ENCODE assay signal across 18 cellular contexts in genomic region chr10:112917676-112918075, GRCh38. TPM values are rescaled to one million over a fixed set of nuclear protein-coding genes. Genes with fewer than 3 reads are reported as not detected.
A peak's percentile ranks its signal among the peaks of the same experiment; 100 is the strongest.
DNase-seq lines count a peak whose midpoint lies in the region; ATAC-seq, FAIRE-seq and TF ChIP-seq lines count a peak whose summit lies in the region.
"Had no signal": no experiment of that assay in that cellular context is flagged by ENCODE, and none has a peak within 500 bp of the region (broad histone marks: within the 10 kb centered on the region; RNA-seq: fewer than 3 reads in every experiment).

No MANE protein-coding gene starts in this region.

- H3K9me2 ChIP-seq in GM23338 (ENCODE audit: insufficient read depth) = no peaks in the 10 kb centered on the region

- H3K4me1 ChIP-seq in GM23338 (ENCODE audit: insufficient read depth) (peaks cover 44% of the 10 kb centered on the region), HAP-1 (peaks cover 25% of the 10 kb centered on the region), endothelial cell of umbilical vein (ENCODE audit: control insufficient read depth, extremely low read depth, insufficient read depth, low read length) (peaks cover 11% of the 10 kb centered on the region), stomach (peaks cover 0 to 17% (median 0%) of the 10 kb centered on the region in 4 donors)

- H3K4me3 ChIP-seq in GM23338 = no peak overlapping the region
- H3K4me3 ChIP-seq in HAP-1 = no peak overlapping the region
- no peak overlapping the region for H3K4me3 ChIP-seq in endothelial cell of umbilical vein (replicated peaks in 1 of 3; ENCODE audit: insufficient read depth in 1 of 3, low read depth in 1 of 3, low read length in 3 of 3)
- no peak overlapping the region for H3K4me3 ChIP-seq in stomach

- peak overlapping the region; percentile 40; the same call in 1 of the 2 replicates for H3K4me2 ChIP-seq in GM23338
- H3K4me2 ChIP-seq in endothelial cell of umbilical vein (ENCODE audit: insufficient read depth, low read length) = no peak overlapping the region

- no peak for TF ChIP-seq EP300 in stomach (IDR thresholded peaks at IDR 0.05)

- H3K9ac ChIP-seq in endothelial cell of umbilical vein (replicated peaks; ENCODE audit: extremely low read depth, insufficient read depth, low read length) = no peak overlapping the region

- TF ChIP-seq CTCF in GM23338 (conservative IDR thresholded peaks at IDR 0.05; ENCODE audit: low read depth in 2 of 2) = no peak
- no peak for TF ChIP-seq CTCF in endothelial cell of umbilical vein (IDR thresholded peaks at IDR 0.05; ENCODE audit: extremely low read depth in 1 of 2, insufficient read depth in 1 of 2, low read depth in 1 of 2, low read length in 2 of 2)
- TF ChIP-seq CTCF in stomach (IDR thresholded peaks at IDR 0.05) = no peak

- no peak overlapping the region for H3K27ac Mint-ChIP-seq in GM23338
- H3K27ac Mint-ChIP-seq: CD4-positive, alpha-beta memory T cell had no signal

- H3K9me3 Mint-ChIP-seq in GM23338 = no peaks in the 10 kb centered on the region

- peaks cover 25% of the 10 kb centered on the region for H3K27me3 Mint-ChIP-seq in GM23338 (ENCODE audit: insufficient read depth, low read depth, poor library complexity)

- FAIRE-seq in endothelial cell of umbilical vein (lab: Jason Lieb, UNC) = peak; percentile 42
- FAIRE-seq: GM12891, GM18507, H1 had no signal

- WGBS in stomach, 5 donors = 92 to 97% (median 95%) methylated on average over 3 of the region's 3 CpGs

- H3K4me3 Mint-ChIP-seq in GM23338 = no peak overlapping the region
- H3K4me3 Mint-ChIP-seq: CD4-positive, alpha-beta memory T cell had no signal

- H3K79me2 ChIP-seq in GM23338 (replicated peaks; ENCODE audit: insufficient read depth) = no peaks in the 10 kb centered on the region
- no peaks in the 10 kb centered on the region for H3K79me2 ChIP-seq in endothelial cell of umbilical vein (ENCODE audit: control insufficient read depth, insufficient read depth, low read length)

- H3K36me3 ChIP-seq in GM23338 (ENCODE audit: insufficient read depth) = no peaks in the 10 kb centered on the region
- no peaks in the 10 kb centered on the region for H3K36me3 ChIP-seq in HAP-1 (replicated peaks)
- H3K36me3 ChIP-seq in endothelial cell of umbilical vein (ENCODE audit: control insufficient read depth in 2 of 2, extremely low read depth in 1 of 2, insufficient read depth in 2 of 2, low read length in 2 of 2) = no peaks in the 10 kb centered on the region
- H3K36me3 ChIP-seq in stomach = no peaks in the 10 kb centered on the region

- peaks cover 43% of the 10 kb centered on the region for H3K4me1 Mint-ChIP-seq in GM23338
- H3K4me1 Mint-ChIP-seq: CD4-positive, alpha-beta memory T cell had no signal

- dilution Hi-C loops in endothelial cell of umbilical vein (cut with MboI; ENCODE audit: extremely low pct_ligation_motif_present, low sequenced_read_pairs) = no loop called here

- no peaks in the 10 kb centered on the region for H3K9me1 ChIP-seq in endothelial cell of umbilical vein (replicated peaks; ENCODE audit: control insufficient read depth, extremely low read depth, insufficient read depth, low read length)

- peaks cover 4% of the 10 kb centered on the region for H4K20me1 ChIP-seq in GM23338 (replicated peaks; ENCODE audit: insufficient read depth)
- no peaks in the 10 kb centered on the region for H4K20me1 ChIP-seq in endothelial cell of umbilical vein (replicated peaks; ENCODE audit: control insufficient read depth, extremely low read depth, insufficient read depth, low read length)

- H3F3A ChIP-seq in GM23338 (replicated peaks; ENCODE audit: low read depth) = 0 out of 2 replicates have a peak, but pooled peaks cover 6% of the 10 kb centered on the region

- no TSS peak for BruUV-seq in endothelial cell of umbilical vein (replicated peaks; lab: Mats Ljungman, UMichigan)

- H3K9me3 ChIP-seq in HAP-1 (no peaks in the 10 kb centered on the region), endothelial cell of umbilical vein (replicated peaks; ENCODE audit: control insufficient read depth, insufficient read depth, low read length) (no peaks in the 10 kb centered on the region), stomach (no peaks in the 10 kb centered on the region)

- H3K27me3 ChIP-seq in GM23338 (ENCODE audit: insufficient read depth) = peaks cover 76% of the 10 kb centered on the region
- H3K27me3 ChIP-seq in HAP-1 (ENCODE audit: low read depth) = no peaks in the 10 kb centered on the region
- no peaks in the 10 kb centered on the region for H3K27me3 ChIP-seq in endothelial cell of umbilical vein (ENCODE audit: control insufficient read depth in 2 of 2, insufficient read depth in 2 of 2, low read length in 2 of 2)
- H3K27me3 ChIP-seq in stomach = no peaks in the 10 kb centered on the region

- in situ Hi-C loops in HAP-1 (cut with MboI; ENCODE audit: low sequenced_read_pairs) = no loop called here

- no peak for TF ChIP-seq POLR2A in endothelial cell of umbilical vein (IDR thresholded peaks at IDR 0.05; ENCODE audit: low read depth, low read length)
- TF ChIP-seq POLR2A in stomach (IDR thresholded peaks at IDR 0.05) = no peak

- ATAC-seq in GM23338 (no peak), GM21737 (IDR thresholded peaks at IDR 0.05; ENCODE audit: unreplicated experiment) (no peak)
- ATAC-seq: HCT116 had no signal

- intact Hi-C loops in endothelial cell of umbilical vein (cut with micrococcal nuclease) = no loop called here
- intact Hi-C loops in stomach (cut with DNase I; ENCODE audit: low total_unique reads) = no loop called here

- no peak overlapping the region for H3K27ac ChIP-seq in GM23338 (ENCODE audit: low read depth)
- no peak overlapping the region for H3K27ac ChIP-seq in endothelial cell of umbilical vein (ENCODE audit: insufficient read depth, low read depth, low read length)
- H3K27ac ChIP-seq in stomach = no peak overlapping the region

- H2AFZ ChIP-seq in GM23338 (no peak overlapping the region), endothelial cell of umbilical vein (ENCODE audit: low read depth, low read length) (no peak overlapping the region)

- POLR2A ChIA-PET in endothelial cell of umbilical vein (lab: Charles Lee) = interaction anchor here (0.7 kb wide), 1 partner anchor 19 kb away, joined by 4 read pairs; no protein-coding TSS in a partner anchor

- no peak for DNase-seq in GM23338 (ENCODE audit: low spot score)
- DNase-seq in HAP-1 (ENCODE audit: low spot score in 2 of 2) = peak; percentile 17 to 87
- DNase-seq in endothelial cell of umbilical vein (ENCODE audit: low read depth, low spot score) = no peak
- DNase-seq in NK-92 treated with Interleukin-12 subunit alpha and Interleukin-12 subunit beta, amount 100 ng/mL, for 24 hours (lab: John Stamatoyannopoulos, UW) = no peak
- DNase-seq in stomach = no peak
- DNase-seq: C1 segment of cervical spinal cord; Calu3; CD4-positive, alpha-beta memory T cell; COR-L47; DMS53; DMS79 treated with DMSO at 0.1 percent for 48 hours; GF-D8; H7 had no signal

- H3K36me3 Mint-ChIP-seq in GM23338 (ENCODE audit: low read depth) = no peaks in the 10 kb centered on the region
- H3K36me3 Mint-ChIP-seq: CD4-positive, alpha-beta memory T cell had no signal

- CTCF ChIA-PET in endothelial cell of umbilical vein (lab: Charles Lee) = interaction anchor here (0.9 kb wide), 1 partner anchor 646 kb away, joined by 3 read pairs; no protein-coding TSS in a partner anchor

TF ChIP-seq in GM23338, 12 proteins besides CTCF, POLR2A, EP300 and RAD21 (continues in another document):
- TF ChIP-seq CREB1 (CRISPR knock-in tag; IDR thresholded peaks at IDR 0.05; ENCODE audit: low read depth) (no peak), EZH2phosphoT487 (IDR thresholded peaks at IDR 0.05; ENCODE audit: unreplicated experiment) (no peak), ZNF331 (CRISPR knock-in tag; IDR thresholded peaks at IDR 0.05; ENCODE audit: low read depth) (no peak)

TF ChIP-seq in endothelial cell of umbilical vein, 7 proteins besides CTCF, POLR2A, EP300 and RAD21:
- TF ChIP-seq EZH2 (IDR thresholded peaks at IDR 0.05; ENCODE audit: borderline replicate concordance, low read depth, low read length, severe bottlenecking) (no peak), GATA2 (IDR thresholded peaks at IDR 0.05; ENCODE audit: insufficient read depth, insufficient read length, low read depth, low read length) (no peak), JUN (IDR thresholded peaks at IDR 0.05; ENCODE audit: borderline replicate concordance, insufficient read depth, insufficient read length, low read depth) (no peak), MYC (IDR thresholded peaks at IDR 0.05; ENCODE audit: low read depth, low read length) (no peak), POLR2AphosphoS5 (IDR thresholded peaks at IDR 0.05; ENCODE audit: insufficient read depth, low read depth, low read length) (no peak), FOS (IDR thresholded peaks at IDR 0.05; ENCODE audit: borderline replicate concordance, insufficient read depth, low read length) (no peak)
- TF ChIP-seq, protein P1, sequence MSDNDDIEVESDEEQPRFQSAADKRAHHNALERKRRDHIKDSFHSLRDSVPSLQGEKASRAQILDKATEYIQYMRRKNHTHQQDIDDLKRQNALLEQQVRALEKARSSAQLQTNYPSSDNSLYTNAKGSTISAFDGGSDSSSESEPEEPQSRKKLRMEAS (IDR thresholded peaks at IDR 0.05; ENCODE audit: insufficient read depth, insufficient read length) = no peak

RNA-seq across cellular contexts. Expression of gene TCF7L2, which starts 32.4 kb away (rescaled TPM):
- 27.0 and 32.2 TPM in 2 replicates for total RNA-seq in GM23338 (2014; rRNA removed; shearing (Covaris generic))
- polyA plus RNA-seq in GM23338 (2016; fragmentation: Nextera tagmentation; extraction: Ambion mirVana) (80.8 and 89.7 TPM in 2 replicates), endothelial cell of umbilical vein (5.9 and 9.9 TPM in 2 replicates), stomach (10 to 100 TPM in 1 of 3 donors, 1 to 10 TPM in 2; 6.7 to 11.5 (median 9.2) TPM)
- total RNA-seq in endothelial cell of umbilical vein (21.8 and 22.1 TPM in 2 replicates), stomach (100 to 1,000 TPM in 2 of 5 donors, 10 to 100 TPM in 3; 34.1 to 179 (median 89.9) TPM)
- 8.0 and 9.4 TPM in 2 replicates for polyA plus RNA-seq in endothelial cell of umbilical vein (2011; cell fraction: cytosol; rRNA removed)
- polyA plus RNA-seq in endothelial cell of umbilical vein (2011; cell fraction: nucleus; rRNA removed) = 19.5 and 25.5 TPM in 2 replicates
- polyA plus RNA-seq in endothelial cell of umbilical vein (2012) = 14.2 and 16.3 TPM in 2 replicates
- polyA minus RNA-seq in endothelial cell of umbilical vein = 8.4 TPM in 2 replicates
- 10.0 TPM for polyA minus RNA-seq in endothelial cell of umbilical vein (2011; cell fraction: cytosol; rRNA and poly(A)+ RNA removed)
- polyA minus RNA-seq in endothelial cell of umbilical vein (2011; cell fraction: nucleus; rRNA and poly(A)+ RNA removed) = 34.3 and 37.1 TPM in 2 replicates

Comparison
In these comparisons a context has a peak if more than half of its experiments do, and no peak if none do; other contexts are left out.
1. DNase-seq: peak in HAP-1 (2 of 2); none in GM23338 (single experiment), endothelial cell of umbilical vein (single experiment), NK-92 treated with Interleukin-12 subunit alpha and Interleukin-12 subunit beta, amount 100 ng/mL, for 24 hours (single experiment) and stomach (single experiment).